ENCODE assay signal across 17 cellular contexts in the genomic region with DNA sequence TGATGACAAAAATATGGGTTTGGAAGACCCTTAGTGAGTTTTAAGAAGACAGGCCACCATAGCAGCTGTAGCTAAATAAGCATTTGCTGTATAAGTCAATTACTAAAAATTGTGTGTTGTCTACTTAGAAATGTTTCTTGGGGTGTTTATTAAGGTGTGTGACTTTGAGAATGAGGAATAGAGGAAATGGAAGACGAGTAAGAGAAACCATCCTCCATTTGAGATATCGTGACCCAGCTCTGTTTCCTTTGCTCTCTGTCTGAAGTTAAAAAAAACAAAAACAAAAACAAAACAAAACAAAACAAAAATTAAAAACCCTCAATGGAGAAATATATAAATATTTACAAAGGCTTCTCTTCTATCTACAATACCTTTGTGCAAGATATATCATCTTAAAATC. TPM values are rescaled to one million over a fixed set of nuclear protein-coding genes. Genes with fewer than 3 reads are reported as not detected.
DNase-seq lines count a peak whose midpoint lies in the region; ATAC-seq and TF ChIP-seq lines count a peak whose summit lies in the region.
"Had no signal": no experiment of that assay in that cellular context is flagged by ENCODE, and none has a peak within 500 bp of the region (broad histone marks: within the 10 kb centered on the region; RNA-seq: fewer than 3 reads in every experiment).

No MANE protein-coding gene starts in this region.

- H3K27ac ChIP-seq in Peyer's patch (peak overlapping the region; percentile 28 to 77 (median 49)), colonic mucosa (peak overlapping the region; percentile 23)
- H3K27ac ChIP-seq: thoracic aorta had no signal

- no peak for ATAC-seq in GM18870 (IDR thresholded peaks at IDR 0.05; ENCODE audit: unreplicated experiment)
- no peak for ATAC-seq in GM19023 (IDR thresholded peaks at IDR 0.05; ENCODE audit: unreplicated experiment)

- intact Hi-C loops in colonic mucosa (cut with DNase I): loop anchor here (10.0 kb wide), 1 partner anchor 111 kb away; a partner anchor contains a TSS

- TF ChIP-seq CTCF in Peyer's patch (IDR thresholded peaks at IDR 0.05) (no peak), colonic mucosa (IDR thresholded peaks at IDR 0.05) (no peak)

- peak overlapping the region; percentile 81 for H3K4me3 Mint-ChIP-seq in activated naive CD4-positive, alpha-beta T cell treated with anti-CD3 and anti-CD28 coated beads, Interleukin-2, amount 10 ng/mL, durations not matched to agents 7 days and 5 days
- H3K4me3 Mint-ChIP-seq: endodermal cell had no signal

- H3K27me3 ChIP-seq in Peyer's patch (no peaks in the 10 kb centered on the region), colonic mucosa (no peaks in the 10 kb centered on the region)

- H3K27me3 Mint-ChIP-seq in activated naive CD4-positive, alpha-beta T cell treated with anti-CD3 and anti-CD28 coated beads, Interleukin-2, amount 10 ng/mL, durations not matched to agents 7 days and 5 days: no peaks in the 10 kb centered on the region

- H3K36me3 Mint-ChIP-seq in activated naive CD4-positive, alpha-beta T cell treated with anti-CD3 and anti-CD28 coated beads, Interleukin-2, amount 10 ng/mL, durations not matched to agents 7 days and 5 days: peaks cover 2% of the 10 kb centered on the region

- H3K4me1 Mint-ChIP-seq in activated naive CD4-positive, alpha-beta T cell treated with anti-CD3 and anti-CD28 coated beads, Interleukin-2, amount 10 ng/mL, durations not matched to agents 7 days and 5 days: peaks cover 94% of the 10 kb centered on the region

- H3K9me3 ChIP-seq in Peyer's patch (no peaks in the 10 kb centered on the region), colonic mucosa (no peaks in the 10 kb centered on the region)
- H3K9me3 ChIP-seq: thoracic aorta had no signal

- H3K9ac ChIP-seq in colonic mucosa (ENCODE audit: low read depth in 2 of 2, low read length in 2 of 2): no peak overlapping the region

- H3K4me1 ChIP-seq in Peyer's patch (peaks cover 0 to 6% (median 0%) of the 10 kb centered on the region in 4 donors), colonic mucosa (no peaks in the 10 kb centered on the region)

- CTCF ChIA-PET in activated naive CD4-positive, alpha-beta T cell treated with anti-CD3 and anti-CD28 coated beads, Interleukin-2, amount 10 ng/mL, durations not matched to agents 7 days and 5 days (lab: Charles Lee): interaction anchor here (0.6 to 2.1 kb wide), 6 partner anchors 34 to 136 kb away, joined by 3 to 12 read pairs (median 4); no protein-coding TSS in a partner anchor

- TF ChIP-seq POLR2A in Peyer's patch (IDR thresholded peaks at IDR 0.05): no peak

- DNase-seq in activated naive CD4-positive, alpha-beta T cell treated with anti-CD3 and anti-CD28 coated beads, Interleukin-2, amount 10 ng/mL, durations not matched to agents 7 days and 5 days: no peak
- no peak for DNase-seq in activated naive CD4-positive, alpha-beta T cell treated with anti-CD3 and anti-CD28 coated beads, Interleukin-2, amount 50 U/mL, for 16 hours
- DNase-seq in Peyer's patch: no peak
- no peak for DNase-seq in colonic mucosa
- DNase-seq in DMS114 treated with DMSO at 0.1 percent for 48 hours (lab: John Stamatoyannopoulos, UW; ENCODE audit: unreplicated experiment): no peak
- no peak for DNase-seq in AG20443 (ENCODE audit: low spot score)
- DNase-seq: activated CD4-positive, alpha-beta T cell treated with anti-CD3 and anti-CD28 coated beads for 1 hour; activated gamma-delta T cell; endodermal cell; NCI-H2107 had no signal

- H3K9me3 Mint-ChIP-seq in activated naive CD4-positive, alpha-beta T cell treated with anti-CD3 and anti-CD28 coated beads, Interleukin-2, amount 10 ng/mL, durations not matched to agents 7 days and 5 days: no peaks in the 10 kb centered on the region

- H3K4me3 ChIP-seq in Peyer's patch (no peak overlapping the region), colonic mucosa (no peak overlapping the region)
- H3K4me3 ChIP-seq: thoracic aorta had no signal

- H3K27ac Mint-ChIP-seq in activated naive CD4-positive, alpha-beta T cell treated with anti-CD3 and anti-CD28 coated beads, Interleukin-2, amount 10 ng/mL, durations not matched to agents 7 days and 5 days: peak overlapping the region; percentile 97
- H3K27ac Mint-ChIP-seq: endodermal cell had no signal

- H3K36me3 ChIP-seq in Peyer's patch (no peaks in the 10 kb centered on the region), colonic mucosa (no peaks in the 10 kb centered on the region)
- H3K36me3 ChIP-seq: thoracic aorta had no signal

RNA-seq across cellular contexts. Expression of a gene that starts 41.7 kb away (rescaled TPM):
- total RNA-seq in Peyer's patch: 1 to 10 TPM in 1 of 4 donors, under 1 TPM in 1, not detected in 2; 0.57 to 1.6 TPM
- total RNA-seq in colonic mucosa: not detected
- total RNA-seq: endodermal cell; HT1080; liver; MCF 10A; T-helper 2 cell treated with Interferon-gamma antibody and Interleukin-4, amounts not matched to agents 100 ng/mL and 5 ng/mL, for 36 hours; thoracic aorta had no signal
